Comparison of ENCODE assay signal across 6 cellular contexts in the genomic region with DNA sequence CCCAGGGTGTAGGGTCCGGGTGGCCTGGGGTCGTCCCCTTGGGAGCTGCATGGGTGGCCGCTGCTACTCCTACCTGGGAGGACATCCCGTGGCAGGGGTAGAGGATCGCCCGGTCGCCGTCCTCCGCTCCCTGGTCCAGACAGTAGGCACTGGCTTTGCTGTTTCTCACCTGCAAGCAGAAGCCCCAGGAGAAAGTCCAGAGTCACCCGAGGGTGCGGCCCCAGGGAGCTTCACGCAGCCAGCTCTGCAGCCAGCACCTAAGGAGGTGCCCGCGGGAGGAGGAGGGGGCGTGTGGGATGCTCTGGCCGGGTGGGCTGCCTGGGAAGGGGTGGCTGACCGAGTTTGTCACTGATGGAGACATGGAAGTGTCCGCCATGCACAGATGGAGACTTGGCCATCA.
"Had no signal": no experiment of that assay in that cellular context is flagged by ENCODE, and none has a peak within 500 bp of the region (broad histone marks: within the 10 kb centered on the region; RNA-seq: fewer than 3 reads in every experiment).

No MANE protein-coding gene starts in this region.

- H3K4me3 ChIP-seq: GM23338 had no signal

- H3K4me2 ChIP-seq: GM23338, KMS-11 had no signal

- H2AFZ ChIP-seq: GM23338 had no signal

- ATAC-seq: GM23338 had no signal

- H3K27ac ChIP-seq: KMS-11 had no signal

- H3K9ac ChIP-seq: KMS-11 had no signal

- DNase-seq: H9, HCEC 1CT, HFFc6, KBM-7 had no signal
